In the genomic region with DNA sequence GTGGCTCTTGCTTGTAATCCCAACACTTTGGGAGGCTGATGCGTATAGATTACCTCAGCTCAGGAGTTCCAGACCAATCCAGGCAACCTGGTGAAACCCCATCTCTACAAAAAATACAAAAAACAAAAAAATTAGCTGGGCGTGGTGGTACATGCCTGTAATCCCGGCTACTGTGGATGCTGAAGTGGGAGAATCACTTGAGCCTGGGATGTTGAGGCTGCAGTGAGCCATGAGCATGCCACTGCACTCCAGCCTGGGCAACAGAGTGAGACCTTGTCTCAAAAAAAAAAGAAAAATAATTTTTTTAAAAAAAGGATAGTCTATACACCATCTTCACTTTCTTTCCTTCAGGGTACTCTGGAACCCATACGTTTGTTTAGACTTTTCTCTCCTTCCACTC, we compare ENCODE assay signal across 26 cellular contexts. TPM values are rescaled to one million over a fixed set of nuclear protein-coding genes. Genes with fewer than 3 reads are reported as not detected.
A peak's percentile ranks its signal among the peaks of the same experiment; 100 is the strongest.
DNase-seq lines count a peak whose midpoint lies in the region; ATAC-seq, FAIRE-seq and TF ChIP-seq lines count a peak whose summit lies in the region.
"Had no signal": no experiment of that assay in that cellular context is flagged by ENCODE, and none has a peak within 500 bp of the region (broad histone marks: within the 10 kb centered on the region; RNA-seq: fewer than 3 reads in every experiment).

No MANE protein-coding gene starts in this region.

- H3K4me1 ChIP-seq in Loucy (ENCODE audit: insufficient read depth, low read length, poor library complexity, severe bottlenecking): peaks cover 32% of the 10 kb centered on the region
- H3K4me1 ChIP-seq in pancreas: peaks cover 6 to 8% (median 6%) of the 10 kb centered on the region in 3 donors

- intact Hi-C loops in pancreas (cut with DNase I): no loop called here

- H2AFZ ChIP-seq in Loucy (ENCODE audit: low read length): no peak overlapping the region

- no peaks in the 10 kb centered on the region for H3K9me3 Mint-ChIP-seq in activated naive CD4-positive, alpha-beta T cell treated with anti-CD3 and anti-CD28 coated beads, Interleukin-2, amount 50 U/mL, for 24 hours
- H3K9me3 Mint-ChIP-seq in glutamatergic neuron (ENCODE audit: unreplicated experiment): peaks cover 10% of the 10 kb centered on the region
- H3K9me3 Mint-ChIP-seq: CD4-positive, alpha-beta T cell; CD8-positive, alpha-beta T cell had no signal

- H3K4me3 ChIP-seq in Loucy (ENCODE audit: low read length, poor library complexity, severe bottlenecking) (no peak overlapping the region), pancreas (no peak overlapping the region)
- H3K4me3 ChIP-seq: A549; BLaER1 treated with 17β-estradiol and CSF1 and Interleukin-3, amounts not matched to agents 10 nM and 100 nM had no signal

- H3K27me3 Mint-ChIP-seq in activated naive CD4-positive, alpha-beta T cell treated with anti-CD3 and anti-CD28 coated beads, Interleukin-2, amount 50 U/mL, for 24 hours: no peaks in the 10 kb centered on the region
- H3K27me3 Mint-ChIP-seq in glutamatergic neuron (ENCODE audit: unreplicated experiment): peaks cover 1% of the 10 kb centered on the region
- H3K27me3 Mint-ChIP-seq: B cell; CD4-positive, alpha-beta T cell had no signal

- H3K9me3 ChIP-seq in Loucy (ENCODE audit: insufficient read depth, low read depth, low read length) (no peaks in the 10 kb centered on the region), pancreas (no peaks in the 10 kb centered on the region)
- H3K9me3 ChIP-seq: A549, Caco-2 had no signal

- peaks cover 81% of the 10 kb centered on the region for H3K79me2 ChIP-seq in Loucy (ENCODE audit: insufficient read depth, low read length)

- no peak for FAIRE-seq in pancreas (lab: Jason Lieb, UNC)
- FAIRE-seq: A549, D721Med, GM12891 had no signal

- TF ChIP-seq CTCF in Loucy (conservative IDR thresholded peaks at IDR 0.05; ENCODE audit: low read length): no peak
- no peak for TF ChIP-seq CTCF in glutamatergic neuron (IDR thresholded peaks at IDR 0.05; ENCODE audit: partially characterized antibody, unreplicated experiment)
- no peak for TF ChIP-seq CTCF in pancreas (IDR thresholded peaks at IDR 0.05)

- ATAC-seq in pancreas: no peak
- ATAC-seq: A549; CD8-positive, alpha-beta T cell had no signal

- no peaks in the 10 kb centered on the region for H3F3A ChIP-seq in Loucy (ENCODE audit: low read depth)

- H3K9ac ChIP-seq in Loucy (ENCODE audit: low read depth, low read length, poor library complexity, severe bottlenecking): no peak overlapping the region
- H3K9ac ChIP-seq: BLaER1 treated with 17β-estradiol and CSF1 and Interleukin-3, amounts not matched to agents 10 nM and 100 nM had no signal

- H3K4me2 ChIP-seq in Loucy (ENCODE audit: low read depth, low read length, poor library complexity, severe bottlenecking): peak overlapping the region; percentile 43
- H3K4me2 ChIP-seq: A549 had no signal

- no peak for DNase-seq in activated naive CD4-positive, alpha-beta T cell treated with anti-CD3 and anti-CD28 coated beads, Interleukin-2, amount 50 U/mL, for 16 hours
- DNase-seq in G401 (ENCODE audit: low spot score) (peak; percentile 54), glutamatergic neuron (no peak), SHP77 treated with DMSO at 0.1 percent for 48 hours (lab: John Stamatoyannopoulos, UW) (no peak), pancreas (no peak), DMS 273 treated with DMSO at 0.1 percent for 48 hours (lab: John Stamatoyannopoulos, UW) (no peak)
- DNase-seq: AML-193; Caco-2; Calu3; CD4-positive, alpha-beta T cell; CD8-positive, alpha-beta T cell; DMS153; DMS53; DMS79; DND-41; EL; GF-D8 had no signal

- no peaks in the 10 kb centered on the region for H3K9me2 ChIP-seq in Loucy (replicated peaks; ENCODE audit: low read depth, low read length)

- in situ Hi-C loops in G401 (cut with HindIII; ENCODE audit: low sequenced_read_pairs): no loop called here

- H3K4me1 Mint-ChIP-seq in activated naive CD4-positive, alpha-beta T cell treated with anti-CD3 and anti-CD28 coated beads, Interleukin-2, amount 50 U/mL, for 24 hours: peaks cover 42% of the 10 kb centered on the region
- H3K4me1 Mint-ChIP-seq in glutamatergic neuron (ENCODE audit: low read depth, unreplicated experiment): peaks cover 29% of the 10 kb centered on the region

- 92 to 94% methylated on average over 4 of the region's 4 CpGs for WGBS in pancreas, 2 donors

- H3K27me3 ChIP-seq in Loucy (ENCODE audit: insufficient read depth, low read length, poor library complexity, severe bottlenecking) (no peaks in the 10 kb centered on the region), pancreas (no peaks in the 10 kb centered on the region)
- H3K27me3 ChIP-seq: BLaER1 treated with 17β-estradiol and CSF1 and Interleukin-3, amounts not matched to agents 10 nM and 100 nM had no signal

- H3K36me3 Mint-ChIP-seq in activated naive CD4-positive, alpha-beta T cell treated with anti-CD3 and anti-CD28 coated beads, Interleukin-2, amount 50 U/mL, for 24 hours: peaks cover 13% of the 10 kb centered on the region
- H3K36me3 Mint-ChIP-seq in glutamatergic neuron (ENCODE audit: unreplicated experiment): peaks cover 5% of the 10 kb centered on the region

- no peaks in the 10 kb centered on the region for H3K36me3 ChIP-seq in Loucy (ENCODE audit: insufficient read depth, low read length)
- H3K36me3 ChIP-seq in pancreas: no peaks in the 10 kb centered on the region

- H4K20me1 ChIP-seq in Loucy (ENCODE audit: insufficient read depth, low read length, poor library complexity, severe bottlenecking): peaks cover 20% of the 10 kb centered on the region

- no peak overlapping the region for H3K4me3 Mint-ChIP-seq in activated naive CD4-positive, alpha-beta T cell treated with anti-CD3 and anti-CD28 coated beads, Interleukin-2, amount 50 U/mL, for 24 hours
- peak overlapping the region; percentile 58 for H3K4me3 Mint-ChIP-seq in glutamatergic neuron (ENCODE audit: unreplicated experiment)
- H3K4me3 Mint-ChIP-seq: B cell; CD4-positive, alpha-beta T cell; CD8-positive, alpha-beta T cell had no signal

- no peak overlapping the region for H3K27ac ChIP-seq in pancreas
- H3K27ac ChIP-seq: 22Rv1; A549; BLaER1 treated with 17β-estradiol and CSF1 and Interleukin-3, amounts not matched to agents 10 nM and 100 nM; C4-2B had no signal

- peak overlapping the region; percentile 30 for H3K27ac Mint-ChIP-seq in activated naive CD4-positive, alpha-beta T cell treated with anti-CD3 and anti-CD28 coated beads, Interleukin-2, amount 50 U/mL, for 24 hours
- no peak overlapping the region for H3K27ac Mint-ChIP-seq in glutamatergic neuron (ENCODE audit: unreplicated experiment)
- H3K27ac Mint-ChIP-seq: CD4-positive, alpha-beta T cell; CD8-positive, alpha-beta T cell had no signal

RNA-seq across cellular contexts. Expression of a gene that starts 6.2 kb away (rescaled TPM):
- total RNA-seq in G401 (2014; rRNA removed; shearing (Covaris generic)): 18.6 and 21.7 TPM in 2 replicates
- 47.1 TPM for total RNA-seq in glutamatergic neuron (ENCODE audit: unreplicated experiment)
- total RNA-seq in pancreas: 10 to 100 TPM in 3 of 6 donors, 1 to 10 TPM in 3; 8.9 to 21.3 (median 11.4) TPM
- 1 to 10 TPM; 2.7 to 7.9 TPM for polyA plus RNA-seq in pancreas
